Comparison of ENCODE assay signal across 8 cellular contexts in genomic region chr3:45210308-45211038, GRCh38. TPM values are rescaled to one million over a fixed set of nuclear protein-coding genes. Genes with fewer than 3 reads are reported as not detected.
DNase-seq lines count a peak whose midpoint lies in the region; ATAC-seq and TF ChIP-seq lines count a peak whose summit lies in the region.

No MANE protein-coding gene starts in this region.

- peaks cover 6% of the 10 kb centered on the region for H3K27me3 ChIP-seq in CD8-positive, alpha-beta T cell (ENCODE audit: insufficient read depth, low read length)
- H3K27me3 ChIP-seq in cardiac muscle cell (peaks cover 5% of the 10 kb centered on the region), aorta (ENCODE audit: control insufficient read depth in 1 of 2, insufficient read depth in 2 of 2, low read length in 1 of 2) (no peaks in the 10 kb centered on the region)

- H3K9me3 ChIP-seq in CD8-positive, alpha-beta T cell (ENCODE audit: low read length), result no peaks in the 10 kb centered on the region
- H3K9me3 ChIP-seq in cardiac muscle cell (ENCODE audit: low read depth) (no peaks in the 10 kb centered on the region), aorta (ENCODE audit: control insufficient read depth, low read length) (no peaks in the 10 kb centered on the region)

- peaks cover 8% of the 10 kb centered on the region for H3K4me1 ChIP-seq in CD8-positive, alpha-beta T cell (ENCODE audit: insufficient read depth, low read length)
- H3K4me1 ChIP-seq in cardiac muscle cell (ENCODE audit: low read depth) (no peaks in the 10 kb centered on the region), aorta (ENCODE audit: control insufficient read depth in 1 of 2, insufficient read depth in 2 of 2, low read length in 2 of 2) (no peaks in the 10 kb centered on the region)

- POLR2A ChIA-PET in CD8-positive, alpha-beta T cell (lab: Charles Lee), result interaction anchor here (1.2 to 1.9 kb wide), 3 partner anchors 154 to 172 kb away, joined by 3 to 7 read pairs (median 3); no protein-coding TSS in a partner anchor

- no peak overlapping the region for H3K4me3 ChIP-seq in CD8-positive, alpha-beta T cell (ENCODE audit: low read depth, low read length)
- no peak overlapping the region for H3K4me3 ChIP-seq in cardiac muscle cell
- no peak overlapping the region for H3K4me3 ChIP-seq in aorta (ENCODE audit: low read length in 2 of 2)

- WGBS in aorta, 2 donors, result 17 to 28% methylated on average over 14 of the region's 14 CpGs

- CTCF ChIA-PET in CD8-positive, alpha-beta T cell (lab: Charles Lee), result interaction anchor here (0.6 to 14.4 kb wide), 52 partner anchors 9 to 451 kb away, joined by 3 to 597 read pairs (median 4); partner anchors contain the start of gene TMEM158

- TF ChIP-seq CTCF in CD8-positive, alpha-beta T cell (IDR thresholded peaks at IDR 0.05), result peak; percentile 56
- TF ChIP-seq CTCF in cardiac muscle cell (IDR thresholded peaks at IDR 0.05; ENCODE audit: low read depth, low read length), result peak; percentile 96

- peak; percentile 93 for ATAC-seq in CD8-positive, alpha-beta T cell
- ATAC-seq in aorta (ENCODE audit: low FRiP score) (peak; percentile 91), HG03354 (IDR thresholded peaks at IDR 0.05; ENCODE audit: poor library complexity, severe bottlenecking, unreplicated experiment) (no peak)

- H3K36me3 ChIP-seq in CD8-positive, alpha-beta T cell (ENCODE audit: insufficient read depth, low read length), result no peaks in the 10 kb centered on the region
- H3K36me3 ChIP-seq in cardiac muscle cell (no peaks in the 10 kb centered on the region), aorta (ENCODE audit: control insufficient read depth in 1 of 2, insufficient read depth in 2 of 2, low read length in 1 of 2) (no peaks in the 10 kb centered on the region)

- H3K27me3 Mint-ChIP-seq in CD8-positive, alpha-beta T cell (ENCODE audit: low read depth), result peaks cover 28% of the 10 kb centered on the region

- no peak overlapping the region for H3K27ac ChIP-seq in CD8-positive, alpha-beta T cell (ENCODE audit: low read depth, low read length)
- H3K27ac ChIP-seq in cardiac muscle cell (no peak overlapping the region), aorta (ENCODE audit: low read depth in 1 of 2, low read length in 2 of 2) (no peak overlapping the region)

- H3K36me3 Mint-ChIP-seq in CD8-positive, alpha-beta T cell, result no peaks in the 10 kb centered on the region

- intact Hi-C loops in CD8-positive, alpha-beta T cell (cut with DNase I, micrococcal nuclease), result loop anchor here (1.0 to 5.0 kb wide), 3 partner anchors 103 to 678 kb away; no protein-coding TSS in a partner anchor
- intact Hi-C loops in aorta (cut with DNase I), result loop anchor here (1.0 to 5.0 kb wide), 3 partner anchors 88 to 170 kb away; no protein-coding TSS in a partner anchor

- no peaks in the 10 kb centered on the region for H3K9me3 Mint-ChIP-seq in CD8-positive, alpha-beta T cell

- H3K4me3 Mint-ChIP-seq in CD8-positive, alpha-beta T cell, result no peak overlapping the region

- peaks cover 9% of the 10 kb centered on the region for H3K4me1 Mint-ChIP-seq in CD8-positive, alpha-beta T cell (ENCODE audit: low read depth)

- H3K27ac Mint-ChIP-seq in CD8-positive, alpha-beta T cell, result no peak overlapping the region

- peak; percentile 51 to 88 (median 81) for DNase-seq in CD8-positive, alpha-beta T cell
- peak; percentile 71 for DNase-seq in HT-29 (ENCODE audit: low spot score)
- DNase-seq in SKM-1 treated with dmso at 0.1 percent for 144 hours (lab: John Stamatoyannopoulos, UW; ENCODE audit: unreplicated experiment), result peak; percentile 14
- peak; percentile 83 for DNase-seq in activated naive CD4-positive, alpha-beta T cell treated with anti-CD3 and anti-CD28 coated beads, Interleukin-2, amount 50 U/mL, for 16 hours
- peak; percentile 85 to 89 for DNase-seq in cardiac muscle cell (ENCODE audit: low read depth in 1 of 2, low spot score in 1 of 2)
- DNase-seq in retina, result peak; percentile 61
- DNase-seq in aorta, result peak; percentile 93 to 95

RNA-seq across cellular contexts. Expression of gene TMEM158, which starts 15.6 kb away (rescaled TPM):
- not detected for total RNA-seq in CD8-positive, alpha-beta T cell
- 0.15 and 2.0 TPM in 2 replicates for total RNA-seq in HT-29 (2014; rRNA removed; shearing (Covaris generic))
- total RNA-seq in cardiac muscle cell, result 0.83 and 2.2 TPM in 2 replicates
- 3.4 and 3.5 TPM in 2 replicates for polyA plus RNA-seq in cardiac muscle cell
- 1 to 10 TPM; 3.0 to 3.2 TPM for total RNA-seq in aorta
- polyA plus RNA-seq in aorta, result under 1 TPM in 1 of 2 donors, not detected in 1; 0.88 TPM

Comparison
In these comparisons a context has a peak if more than half of its experiments do, and no peak if none do; other contexts are left out.
1. DNase-seq: peak in every context shown above with its lines; median percentile 94 in aorta; 87 in cardiac muscle cell; 83 in activated naive CD4-positive, alpha-beta T cell treated with anti-CD3 and anti-CD28 coated beads, Interleukin-2, amount 50 U/mL, for 16 hours; 81 in CD8-positive, alpha-beta T cell; 71 in HT-29; 61 in retina; 14 in SKM-1 treated with dmso at 0.1 percent for 144 hours.